In genomic region chr1:151613275-151613867, GRCh38 we compare ENCODE assay signal across 8 cellular contexts. TPM values are rescaled to one million over a fixed set of nuclear protein-coding genes. Genes with fewer than 3 reads are reported as not detected.
DNase-seq lines count a peak whose midpoint lies in the region; ATAC-seq, FAIRE-seq and TF ChIP-seq lines count a peak whose summit lies in the region.

No MANE protein-coding gene starts in this region.

- peak overlapping the region; percentile 81 for H3K9ac ChIP-seq in mesendoderm (ENCODE audit: low read length)

- H2AK5ac ChIP-seq in mesendoderm (ENCODE audit: low read length), result peak overlapping the region; percentile 46

- no peak overlapping the region for H3K18ac ChIP-seq in mesendoderm (ENCODE audit: low read length)

- H3K23ac ChIP-seq in mesendoderm (ENCODE audit: low read length), result no peak overlapping the region

- H3K4me3 Mint-ChIP-seq in brain, result peak overlapping the region; percentile 94 to 100 (median 97)

- H3K4me1 Mint-ChIP-seq in brain, result peaks cover 55% of the 10 kb centered on the region

- no peak for TF ChIP-seq CTCF in right atrium auricular region (IDR thresholded peaks at IDR 0.05)
- TF ChIP-seq CTCF in brain (conservative IDR thresholded peaks at IDR 0.05), result no peak
- TF ChIP-seq CTCF in GM10248 (IDR thresholded peaks at IDR 0.05; ENCODE audit: control extremely low read depth, extremely low read depth, low read depth, missing control alignments), result no peak

- H3K4me1 ChIP-seq in right atrium auricular region (peaks cover 0 to 27% of the 10 kb centered on the region in 2 donors), mesendoderm (ENCODE audit: control insufficient read depth, low read depth, low read length) (peaks cover 4% of the 10 kb centered on the region)

- H3K27me3 ChIP-seq in right atrium auricular region (no peaks in the 10 kb centered on the region), mesendoderm (ENCODE audit: insufficient read depth, low read length, poor library complexity) (no peaks in the 10 kb centered on the region)

- no peak for ATAC-seq in left cardiac atrium

- H3K9me3 ChIP-seq in right atrium auricular region, result no peaks in the 10 kb centered on the region

- H3K27ac ChIP-seq in right atrium auricular region, result peak overlapping the region; percentile 95
- no peak overlapping the region for H3K27ac ChIP-seq in mesendoderm (ENCODE audit: low read depth, low read length)

- H3K79me2 ChIP-seq in mesendoderm (ENCODE audit: control insufficient read depth, insufficient read depth, low read length), result peaks cover 14% of the 10 kb centered on the region

- peaks cover 23% of the 10 kb centered on the region for H3K36me3 Mint-ChIP-seq in brain

- peaks cover 7% of the 10 kb centered on the region for H3K27me3 Mint-ChIP-seq in brain

- H4K8ac ChIP-seq in mesendoderm (ENCODE audit: low read depth, low read length), result no peak overlapping the region

- peak overlapping the region; percentile 96 for H3K4me2 ChIP-seq in mesendoderm (ENCODE audit: low read length)

- no peak overlapping the region for H4K5ac ChIP-seq in mesendoderm (ENCODE audit: low read length)

- peaks cover 6% of the 10 kb centered on the region for H3K79me1 ChIP-seq in mesendoderm (ENCODE audit: low read length)

- no peak overlapping the region for H2BK120ac ChIP-seq in mesendoderm (ENCODE audit: low read depth, low read length)

- no peaks in the 10 kb centered on the region for H3K9me3 Mint-ChIP-seq in brain

- no CpG with 5 or more reads among the region's 13 CpGs for WGBS in mesendoderm (ENCODE audit: extremely low coverage, insufficient coverage, low lambda C conversion rate)

- no peak overlapping the region for H2BK5ac ChIP-seq in mesendoderm (ENCODE audit: low read length)

- H2BK15ac ChIP-seq in mesendoderm (replicated peaks; ENCODE audit: low read depth), result no peak overlapping the region

- intact Hi-C loops in left cardiac atrium (cut with DNase I), result loop anchor here in 1 of 2 donors (5.0 kb wide), 1 partner anchor 109 kb away; the partner anchor contains the start of gene RIIAD1

- CTCF ChIA-PET in GM10248 (lab: Yijun Ruan, JAX), result no interaction called here

- H3K4ac ChIP-seq in mesendoderm (ENCODE audit: low read depth, low read length), result no peak overlapping the region

- H3K27ac Mint-ChIP-seq in brain, result peak overlapping the region; percentile 96 to 98 (median 97)

- H3K4me3 ChIP-seq in right atrium auricular region (peak overlapping the region; percentile 83 to 95), mesendoderm (ENCODE audit: low read length) (peak overlapping the region; percentile 66)

- FAIRE-seq in urothelium cell line (lab: Jason Lieb, UNC), result no peak

- DNase-seq in right atrium auricular region (ENCODE audit: low spot score) (no peak), left cardiac atrium (no peak), mesendoderm (peak; percentile 55), NOMO-1 (lab: John Stamatoyannopoulos, UW; ENCODE audit: unreplicated experiment in 2 of 2) (no peak), urothelium cell line (ENCODE audit: low spot score) (no peak), GM10248 (ENCODE audit: extremely low spot score) (no peak), T-helper 9 cell (no peak)

- peak overlapping the region; percentile 91 for H3K56ac ChIP-seq in mesendoderm (ENCODE audit: low read length)

- POLR2A ChIA-PET in GM10248 (lab: Yijun Ruan, JAX), result no interaction called here

- H3K36me3 ChIP-seq in right atrium auricular region (no peaks in the 10 kb centered on the region), mesendoderm (ENCODE audit: control insufficient read depth, insufficient read depth, low read length) (no peaks in the 10 kb centered on the region)

RNA-seq across cellular contexts. Expression of gene SNX27, which starts 1.5 kb away (rescaled TPM):
- total RNA-seq in right atrium auricular region (10 to 100 TPM; 25.2 to 25.8 TPM), left cardiac atrium (10 to 100 TPM; 29.8 to 32.3 TPM)
- 9.1 TPM for polyA plus RNA-seq in brain (ENCODE audit: insufficient read depth, low read depth, low replicate concordance)
- polyA plus RNA-seq in mesendoderm (2013, experiment 1 of 2), result 19.3 TPM
- polyA plus RNA-seq in mesendoderm (2013, experiment 2 of 2), result 19.3 TPM
